In the genomic region with DNA sequence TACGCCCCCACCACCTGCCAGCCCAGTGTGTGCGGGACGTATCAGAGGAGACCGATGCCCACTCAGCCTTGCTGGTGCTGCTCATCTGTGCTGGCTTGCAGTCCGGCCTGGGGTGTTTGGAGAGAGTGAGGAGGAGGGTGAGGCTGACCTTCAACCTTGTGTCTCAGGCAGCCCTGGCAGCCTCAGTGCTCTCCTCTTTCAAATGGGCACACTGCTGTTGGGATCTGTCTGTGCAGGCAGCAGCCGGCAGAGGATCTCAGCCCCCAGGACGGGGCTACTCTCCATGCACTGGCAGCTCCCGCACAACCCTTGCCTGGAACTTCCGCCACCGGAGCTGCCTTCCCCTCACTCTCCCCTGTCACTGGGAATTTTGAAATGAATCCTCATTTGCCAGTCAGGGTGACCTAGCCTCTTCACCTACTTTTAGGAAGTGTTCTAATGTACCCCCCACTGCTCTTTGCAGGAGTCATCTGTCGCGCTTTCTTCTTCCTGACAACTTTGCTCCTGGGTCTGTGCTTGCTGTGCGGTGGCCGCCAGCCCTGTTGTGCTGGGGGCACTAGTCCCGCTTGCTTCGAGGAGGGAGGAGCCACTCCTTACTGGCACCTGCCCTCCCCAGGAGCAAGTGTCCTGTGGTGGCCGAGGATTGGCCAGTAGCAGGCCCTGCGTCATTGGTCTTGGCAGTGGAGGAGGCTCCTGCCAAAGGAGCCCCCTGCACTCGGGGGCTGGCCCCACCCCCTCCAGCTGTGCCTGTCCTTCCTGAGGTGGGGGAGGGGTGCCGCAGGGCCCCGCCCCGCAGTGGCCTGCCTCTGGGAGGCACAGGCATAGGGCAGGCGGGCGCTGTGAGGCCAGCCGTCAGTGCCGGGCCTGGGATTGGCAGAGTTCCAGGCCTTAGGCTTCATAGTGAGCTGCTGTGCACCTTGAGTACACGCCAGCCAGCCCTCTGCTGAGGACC, we compare ENCODE assay signal across 8 cellular contexts. TPM values are rescaled to one million over a fixed set of nuclear protein-coding genes. Genes with fewer than 3 reads are reported as not detected.
DNase-seq lines count a peak whose midpoint lies in the region; ATAC-seq lines count a peak whose summit lies in the region.

No MANE protein-coding gene starts in this region.

- peaks cover 14% of the 10 kb centered on the region; the same call in 1 of the 2 replicates for H4K20me1 ChIP-seq in Karpas-422 (ENCODE audit: insufficient read depth, low read depth, low read length)

- H3K4me3 ChIP-seq in right cardiac atrium (ENCODE audit: low read length) (no peak overlapping the region), Karpas-422 (ENCODE audit: low read length) (no peak overlapping the region)

- no peaks in the 10 kb centered on the region for H3K27me3 ChIP-seq in right cardiac atrium (ENCODE audit: control insufficient read depth, insufficient read depth)
- no peaks in the 10 kb centered on the region for H3K27me3 ChIP-seq in Karpas-422 (ENCODE audit: low read length)

- H2AFZ ChIP-seq in Karpas-422 (ENCODE audit: low read length): no peak overlapping the region

- no peaks in the 10 kb centered on the region for H3K9me3 ChIP-seq in right cardiac atrium (ENCODE audit: control insufficient read depth, low read length)
- no peaks in the 10 kb centered on the region for H3K9me3 ChIP-seq in Karpas-422 (ENCODE audit: low read length)

- H3K27ac ChIP-seq in angular gyrus (ENCODE audit: low read depth, low read length) (peak overlapping the region; percentile 56), right cardiac atrium (ENCODE audit: low read length) (peak overlapping the region; percentile 19), Karpas-422 (ENCODE audit: low read length) (no peak overlapping the region)

- 33% methylated on average over 27 of the region's 27 CpGs for WGBS in right cardiac atrium

- no peak overlapping the region for H3K9ac ChIP-seq in Karpas-422 (ENCODE audit: low read length)

- H3K4me1 ChIP-seq in right cardiac atrium (ENCODE audit: control insufficient read depth, insufficient read depth, low read length) (peaks cover 44% of the 10 kb centered on the region), Karpas-422 (ENCODE audit: low read length) (peaks cover 39% of the 10 kb centered on the region)

- peak; percentile 50 for DNase-seq in CD1c-positive myeloid dendritic cell (ENCODE audit: extremely low spot score)
- DNase-seq in NCI-H128 (lab: John Stamatoyannopoulos, UW; ENCODE audit: unreplicated experiment): peak; percentile 30
- DNase-seq in right cardiac atrium: peak; percentile 79 to 92 (median 88)
- DNase-seq in sciatic nerve (ENCODE audit: low spot score): peak; percentile 72
- no peak for DNase-seq in NCI-H774 (lab: John Stamatoyannopoulos, UW)
- no peak for DNase-seq in Karpas-422

- no peaks in the 10 kb centered on the region for H3K9me2 ChIP-seq in Karpas-422 (replicated peaks; ENCODE audit: insufficient read depth, low read length)

- peaks cover 99% of the 10 kb centered on the region for H3K79me2 ChIP-seq in Karpas-422 (ENCODE audit: low read length)

- ATAC-seq in right cardiac atrium (peak; percentile 69 to 74), sciatic nerve (peak; percentile 69), HG03159 (IDR thresholded peaks at IDR 0.05; ENCODE audit: unreplicated experiment) (no peak)

- intact Hi-C loops in right cardiac atrium (cut with DNase I) (no loop called here), sciatic nerve (cut with DNase I) (loop anchor here (10.0 kb wide), 1 partner anchor 57 kb away; a partner anchor contains a TSS)

- H3K4me2 ChIP-seq in Karpas-422 (ENCODE audit: low read depth, low read length, poor library complexity, severe bottlenecking): no peak overlapping the region

- peaks cover 31% of the 10 kb centered on the region for H3K36me3 ChIP-seq in Karpas-422 (ENCODE audit: insufficient read depth, low read length)

RNA-seq across cellular contexts. Expression of a gene that starts 53.4 kb away (rescaled TPM):
- under 1 TPM; 0.28 to 0.97 (median 0.82) TPM for total RNA-seq in right cardiac atrium
- 0.77 TPM for polyA plus RNA-seq in right cardiac atrium
- total RNA-seq in sciatic nerve: 1.3 TPM
- 5.0 and 10.8 TPM in 2 replicates for total RNA-seq in Karpas-422 (2014; rRNA removed; shearing (Covaris generic); ENCODE audit: low replicate concordance)

RNA-seq across cellular contexts. Expression of a gene that starts 54.1 kb away (rescaled TPM):
- total RNA-seq in right cardiac atrium (1,000 to 10,000 TPM in 1 of 4 donors, 100 to 1,000 TPM in 3; 785 to 1,013 (median 850) TPM), sciatic nerve (206 TPM)
- polyA plus RNA-seq in right cardiac atrium: 1,226 TPM
- total RNA-seq in Karpas-422 (2014; rRNA removed; shearing (Covaris generic); ENCODE audit: low replicate concordance): 255 and 557 TPM in 2 replicates

RNA-seq across cellular contexts. Expression of a gene that starts 56.5 kb away (rescaled TPM):
- 10 to 100 TPM; 31.4 to 53.9 (median 36.0) TPM for total RNA-seq in right cardiac atrium
- 12.2 TPM for polyA plus RNA-seq in right cardiac atrium
- 57.7 TPM for total RNA-seq in sciatic nerve
- 38.4 and 63.4 TPM in 2 replicates for total RNA-seq in Karpas-422 (2014; rRNA removed; shearing (Covaris generic); ENCODE audit: low replicate concordance)

Comparison
In these comparisons a context has a peak if more than half of its experiments do, and no peak if none do; other contexts are left out.
1. DNase-seq: peak in CD1c-positive myeloid dendritic cell (single experiment), NCI-H128 (single experiment), right cardiac atrium (3 of 3) and sciatic nerve (single experiment); none in NCI-H774 (single experiment) and Karpas-422 (single experiment).